Comparison of ENCODE assay signal across 8 cellular contexts in genomic region chr2:196399736-196400691, GRCh38.
DNase-seq lines count a peak whose midpoint lies in the region; ATAC-seq, FAIRE-seq and TF ChIP-seq lines count a peak whose summit lies in the region.

No MANE protein-coding gene starts in this region.

- H3K27me3 Mint-ChIP-seq in activated CD8-positive, alpha-beta T cell treated with anti-CD3 and anti-CD28 coated beads, Interleukin-2, amount 10 ng/mL, durations not matched to agents 7 days and 5 days (ENCODE audit: low read depth): no peaks in the 10 kb centered on the region

- H3K9me3 Mint-ChIP-seq in activated CD8-positive, alpha-beta T cell treated with anti-CD3 and anti-CD28 coated beads, Interleukin-2, amount 10 ng/mL, durations not matched to agents 7 days and 5 days (ENCODE audit: insufficient read depth): no peaks in the 10 kb centered on the region

- ATAC-seq in esophagus mucosa (peak; percentile 80), GM19395 (IDR thresholded peaks at IDR 0.05; ENCODE audit: unreplicated experiment) (no peak)
- no peak for ATAC-seq in activated CD8-positive, alpha-beta T cell treated with anti-CD3 and anti-CD28 coated beads, Interleukin-2, amount 10 ng/mL, durations not matched to agents 7 days and 5 days

- no peak overlapping the region for H3K4me3 Mint-ChIP-seq in activated CD8-positive, alpha-beta T cell treated with anti-CD3 and anti-CD28 coated beads, Interleukin-2, amount 10 ng/mL, durations not matched to agents 7 days and 5 days

- no peaks in the 10 kb centered on the region for H3K36me3 Mint-ChIP-seq in activated CD8-positive, alpha-beta T cell treated with anti-CD3 and anti-CD28 coated beads, Interleukin-2, amount 10 ng/mL, durations not matched to agents 7 days and 5 days (ENCODE audit: low read depth)

- CTCF ChIA-PET in activated CD8-positive, alpha-beta T cell treated with anti-CD3 and anti-CD28 coated beads, Interleukin-2, amount 10 ng/mL, durations not matched to agents 7 days and 5 days (lab: Charles Lee): interaction anchor here (1.1 kb wide), 1 partner anchor 54 kb away, joined by 3 read pairs; no protein-coding TSS in a partner anchor

- peak; percentile 97 for FAIRE-seq in H54 (lab: Jason Lieb, UNC)

- H3K4me1 Mint-ChIP-seq in activated CD8-positive, alpha-beta T cell treated with anti-CD3 and anti-CD28 coated beads, Interleukin-2, amount 10 ng/mL, durations not matched to agents 7 days and 5 days (ENCODE audit: low read depth): no peaks in the 10 kb centered on the region

- POLR2A ChIA-PET in activated CD8-positive, alpha-beta T cell treated with anti-CD3 and anti-CD28 coated beads, Interleukin-2, amount 10 ng/mL, durations not matched to agents 7 days and 5 days (lab: Charles Lee): no interaction called here

- TF ChIP-seq POLR2A in H54 (IDR thresholded peaks at IDR 0.05; ENCODE audit: low read depth, low read length): no peak

- DNase-seq in H54 (ENCODE audit: insufficient read length, low spot score) (peak; percentile 42), SIG-M5 treated with dmso at 0.1 percent for 504 hours (lab: John Stamatoyannopoulos, UW; ENCODE audit: unreplicated experiment) (peak; percentile 90), pons (ENCODE audit: low spot score) (peak; percentile 49), NCI-H2171 (lab: John Stamatoyannopoulos, UW) (no peak), ureter (ENCODE audit: low spot score) (no peak)
- DNase-seq in activated CD8-positive, alpha-beta T cell treated with anti-CD3 and anti-CD28 coated beads, Interleukin-2, amount 10 ng/mL, durations not matched to agents 7 days and 5 days: no peak

- H3K27ac Mint-ChIP-seq in activated CD8-positive, alpha-beta T cell treated with anti-CD3 and anti-CD28 coated beads, Interleukin-2, amount 10 ng/mL, durations not matched to agents 7 days and 5 days: no peak overlapping the region

Comparison
In these comparisons a context has a peak if more than half of its experiments do, and no peak if none do; other contexts are left out.
1. DNase-seq: peak in H54 (single experiment), SIG-M5 treated with dmso at 0.1 percent for 504 hours (single experiment) and pons (single experiment); none in NCI-H2171 (single experiment), ureter (single experiment) and activated CD8-positive, alpha-beta T cell treated with anti-CD3 and anti-CD28 coated beads, Interleukin-2, amount 10 ng/mL, durations not matched to agents 7 days and 5 days (single experiment).